ENCODE assay signal across 22 cellular contexts in the genomic region with DNA sequence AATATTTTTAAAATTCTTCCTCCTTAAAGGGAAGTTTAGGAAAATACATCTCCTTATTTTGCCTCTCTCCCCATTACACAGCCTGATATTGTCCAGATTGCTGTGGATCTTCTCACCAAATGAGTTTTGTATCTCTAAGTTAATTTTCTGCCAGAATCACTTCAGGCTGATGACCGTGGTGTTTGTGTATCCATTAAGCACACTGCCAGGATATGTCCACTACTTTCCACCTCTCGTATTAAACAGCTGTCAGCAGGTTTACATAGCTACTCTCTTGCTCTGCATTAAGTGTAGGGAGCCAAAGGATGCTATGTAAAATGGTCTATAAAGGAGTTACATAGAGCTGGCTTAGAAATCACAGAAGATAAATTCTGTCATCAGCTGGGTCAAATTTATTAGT.
DNase-seq lines count a peak whose midpoint lies in the region; ATAC-seq, FAIRE-seq and TF ChIP-seq lines count a peak whose summit lies in the region.
"Had no signal": no experiment of that assay in that cellular context is flagged by ENCODE, and none has a peak within 500 bp of the region (broad histone marks: within the 10 kb centered on the region; RNA-seq: fewer than 3 reads in every experiment).

No MANE protein-coding gene starts in this region.

- H3K36me3 ChIP-seq in body of pancreas (replicated peaks in 1 of 2; ENCODE audit: insufficient read depth in 1 of 2, low read depth in 2 of 2) (no peaks in the 10 kb centered on the region), kidney (ENCODE audit: control insufficient read depth in 1 of 2, insufficient read depth in 2 of 2, low read length in 2 of 2) (no peaks in the 10 kb centered on the region)
- H3K36me3 ChIP-seq: heart left ventricle, thoracic aorta, WERI-Rb-1 had no signal

- TF ChIP-seq POLR2A in body of pancreas (IDR thresholded peaks at IDR 0.05): no peak

- H3K9ac ChIP-seq in kidney (ENCODE audit: low read length in 2 of 2): no peak overlapping the region

- no peak for FAIRE-seq in kidney (lab: Jason Lieb, UNC)
- FAIRE-seq: bronchial epithelial cell, endothelial cell of umbilical vein, HTR-8/SVneo had no signal

- intact Hi-C loops in body of pancreas (cut with DNase I) (no loop called here), kidney (cut with DNase I) (no loop called here)

- WGBS in body of pancreas, 2 donors: 20 to 23% methylated on average over 2 of the region's 2 CpGs

- H3K9me3 ChIP-seq in body of pancreas (no peaks in the 10 kb centered on the region), kidney (ENCODE audit: control insufficient read depth in 1 of 2, low read length in 2 of 2) (no peaks in the 10 kb centered on the region)
- H3K9me3 ChIP-seq: thoracic aorta had no signal

- TF ChIP-seq CTCF in body of pancreas (IDR thresholded peaks at IDR 0.05): no peak
- no peak for TF ChIP-seq CTCF in kidney (IDR thresholded peaks at IDR 0.05; ENCODE audit: borderline replicate concordance, extremely low read depth, insufficient read depth)

- DNase-seq in COLO668 (lab: John Stamatoyannopoulos, UW; ENCODE audit: unreplicated experiment) (peak; percentile 9), NCI-H1092 (lab: John Stamatoyannopoulos, UW) (peak; percentile 70), NCI-H510A treated with DMSO at 0.1 percent for 48 hours (lab: John Stamatoyannopoulos, UW) (peak; percentile 54), body of pancreas (no peak), OCI-M2 (lab: John Stamatoyannopoulos, UW; ENCODE audit: unreplicated experiment) (no peak), kidney (no peak), 8988T (no peak)
- DNase-seq: activated CD8-positive, alpha-beta memory T cell treated with anti-CD3 and anti-CD28 coated beads, Interleukin-2, amount 50 U/mL, for 48 hours; activated gamma-delta T cell; DND-41; heart left ventricle; left ventricle myocardium superior; nephron progenitor cell; stimulated activated CD4-positive, alpha-beta T cell treated with anti-CD3 and anti-CD28 coated beads, Interleukin-1b, Interleukin-23, amount 100 ng/mL, for 48 hours; T-helper 17 cell; WERI-Rb-1 had no signal

- H3K27me3 ChIP-seq in body of pancreas: no peaks in the 10 kb centered on the region
- H3K27me3 ChIP-seq: heart left ventricle had no signal

- H3K27ac ChIP-seq in body of pancreas (no peak overlapping the region), kidney (ENCODE audit: low read depth in 2 of 2, low read length in 2 of 2) (no peak overlapping the region)
- H3K27ac ChIP-seq: heart left ventricle, thoracic aorta, WERI-Rb-1 had no signal

- H3K4me1 ChIP-seq in body of pancreas (peaks cover 13% of the 10 kb centered on the region), kidney (ENCODE audit: control insufficient read depth in 1 of 2, insufficient read depth in 1 of 2, low read depth in 1 of 2, low read length in 2 of 2) (peaks cover 4 to 13% of the 10 kb centered on the region in 2 donors)

- ATAC-seq in body of pancreas: peak; percentile 24
- ATAC-seq: HCT116; left ventricle myocardium superior; stimulated activated memory B cell treated with anti-CD40 and anti-IgM and Interleukin-4, amounts not matched to agents 10 μg/mL and 1 μg/mL and 100 μg/mL, for 72 hours; T-helper 17 cell had no signal

- no peak overlapping the region for H3K4me3 ChIP-seq in body of pancreas
- no peak overlapping the region for H3K4me3 ChIP-seq in kidney (ENCODE audit: low read length in 2 of 2)
- H3K4me3 ChIP-seq: heart left ventricle, thoracic aorta had no signal

Comparison
In these comparisons a context has a peak if more than half of its experiments do, and no peak if none do; other contexts are left out.
1. DNase-seq: peak in COLO668 (single experiment), NCI-H1092 (single experiment) and NCI-H510A treated with DMSO at 0.1 percent for 48 hours (single experiment); none in body of pancreas (0 of 4), OCI-M2 (single experiment), kidney (single experiment) and 8988T (single experiment).